1 cellular context compared by ENCODE assay signal in the genomic region with DNA sequence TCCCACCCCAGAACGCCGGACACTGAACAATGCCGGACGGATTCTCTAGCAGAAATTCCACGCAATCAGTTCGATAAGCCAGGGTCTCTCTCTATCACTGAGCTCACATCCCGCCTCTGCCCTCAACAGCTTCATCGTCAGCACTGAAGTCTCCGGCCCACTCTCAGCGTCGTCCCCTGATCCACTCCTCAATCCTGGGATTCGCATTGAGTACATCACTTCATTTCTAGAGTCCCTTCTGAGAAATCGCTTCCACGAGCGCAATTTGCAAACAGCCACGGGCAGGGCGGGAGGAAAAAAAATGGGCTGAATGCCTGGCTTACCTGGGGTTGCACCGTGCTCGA.
TF ChIP-seq lines count a peak whose summit lies in the region.

No MANE protein-coding gene starts in this region.

TF ChIP-seq in K562, 482 proteins besides CTCF, POLR2A, EP300 and RAD21 (continues in another document):
- no peak for TF ChIP-seq MECOM (CRISPR knock-in tag; IDR thresholded peaks at IDR 0.05)
- 0 out of 2 replicates have a peak, but pooled peaks have one; percentile 21 for TF ChIP-seq ZNF12 (CRISPR knock-in tag; IDR thresholded peaks at IDR 0.05)
- no peak for TF ChIP-seq ZKSCAN3 (CRISPR knock-in tag; IDR thresholded peaks at IDR 0.05)
- TF ChIP-seq KLF16 (IDR thresholded peaks at IDR 0.05) = no peak
- no peak for TF ChIP-seq ASH1L (IDR thresholded peaks at IDR 0.05; ENCODE audit: borderline replicate concordance, low read depth, partially characterized antibody)
- TF ChIP-seq, protein P1, sequence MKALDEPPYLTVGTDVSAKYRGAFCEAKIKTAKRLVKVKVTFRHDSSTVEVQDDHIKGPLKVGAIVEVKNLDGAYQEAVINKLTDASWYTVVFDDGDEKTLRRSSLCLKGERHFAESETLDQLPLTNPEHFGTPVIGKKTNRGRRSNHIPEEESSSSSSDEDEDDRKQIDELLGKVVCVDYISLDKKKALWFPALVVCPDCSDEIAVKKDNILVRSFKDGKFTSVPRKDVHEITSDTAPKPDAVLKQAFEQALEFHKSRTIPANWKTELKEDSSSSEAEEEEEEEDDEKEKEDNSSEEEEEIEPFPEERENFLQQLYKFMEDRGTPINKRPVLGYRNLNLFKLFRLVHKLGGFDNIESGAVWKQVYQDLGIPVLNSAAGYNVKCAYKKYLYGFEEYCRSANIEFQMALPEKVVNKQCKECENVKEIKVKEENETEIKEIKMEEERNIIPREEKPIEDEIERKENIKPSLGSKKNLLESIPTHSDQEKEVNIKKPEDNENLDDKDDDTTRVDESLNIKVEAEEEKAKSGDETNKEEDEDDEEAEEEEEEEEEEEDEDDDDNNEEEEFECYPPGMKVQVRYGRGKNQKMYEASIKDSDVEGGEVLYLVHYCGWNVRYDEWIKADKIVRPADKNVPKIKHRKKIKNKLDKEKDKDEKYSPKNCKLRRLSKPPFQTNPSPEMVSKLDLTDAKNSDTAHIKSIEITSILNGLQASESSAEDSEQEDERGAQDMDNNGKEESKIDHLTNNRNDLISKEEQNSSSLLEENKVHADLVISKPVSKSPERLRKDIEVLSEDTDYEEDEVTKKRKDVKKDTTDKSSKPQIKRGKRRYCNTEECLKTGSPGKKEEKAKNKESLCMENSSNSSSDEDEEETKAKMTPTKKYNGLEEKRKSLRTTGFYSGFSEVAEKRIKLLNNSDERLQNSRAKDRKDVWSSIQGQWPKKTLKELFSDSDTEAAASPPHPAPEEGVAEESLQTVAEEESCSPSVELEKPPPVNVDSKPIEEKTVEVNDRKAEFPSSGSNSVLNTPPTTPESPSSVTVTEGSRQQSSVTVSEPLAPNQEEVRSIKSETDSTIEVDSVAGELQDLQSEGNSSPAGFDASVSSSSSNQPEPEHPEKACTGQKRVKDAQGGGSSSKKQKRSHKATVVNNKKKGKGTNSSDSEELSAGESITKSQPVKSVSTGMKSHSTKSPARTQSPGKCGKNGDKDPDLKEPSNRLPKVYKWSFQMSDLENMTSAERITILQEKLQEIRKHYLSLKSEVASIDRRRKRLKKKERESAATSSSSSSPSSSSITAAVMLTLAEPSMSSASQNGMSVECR (CRISPR knock-in tag; IDR thresholded peaks at IDR 0.05) = no peak
- no peak for TF ChIP-seq GTF2A2 (tag; IDR thresholded peaks at IDR 0.05)
- TF ChIP-seq, protein P2, sequence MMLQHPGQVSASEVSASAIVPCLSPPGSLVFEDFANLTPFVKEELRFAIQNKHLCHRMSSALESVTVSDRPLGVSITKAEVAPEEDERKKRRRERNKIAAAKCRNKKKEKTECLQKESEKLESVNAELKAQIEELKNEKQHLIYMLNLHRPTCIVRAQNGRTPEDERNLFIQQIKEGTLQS (IDR thresholded peaks at IDR 0.05) = no peak
- TF ChIP-seq, protein P2 (CRISPR knock-in tag; conservative IDR thresholded peaks at IDR 0.05) = 0 out of 2 replicates have a peak, but pooled peaks have one; percentile 1
- TF ChIP-seq, protein P3, sequence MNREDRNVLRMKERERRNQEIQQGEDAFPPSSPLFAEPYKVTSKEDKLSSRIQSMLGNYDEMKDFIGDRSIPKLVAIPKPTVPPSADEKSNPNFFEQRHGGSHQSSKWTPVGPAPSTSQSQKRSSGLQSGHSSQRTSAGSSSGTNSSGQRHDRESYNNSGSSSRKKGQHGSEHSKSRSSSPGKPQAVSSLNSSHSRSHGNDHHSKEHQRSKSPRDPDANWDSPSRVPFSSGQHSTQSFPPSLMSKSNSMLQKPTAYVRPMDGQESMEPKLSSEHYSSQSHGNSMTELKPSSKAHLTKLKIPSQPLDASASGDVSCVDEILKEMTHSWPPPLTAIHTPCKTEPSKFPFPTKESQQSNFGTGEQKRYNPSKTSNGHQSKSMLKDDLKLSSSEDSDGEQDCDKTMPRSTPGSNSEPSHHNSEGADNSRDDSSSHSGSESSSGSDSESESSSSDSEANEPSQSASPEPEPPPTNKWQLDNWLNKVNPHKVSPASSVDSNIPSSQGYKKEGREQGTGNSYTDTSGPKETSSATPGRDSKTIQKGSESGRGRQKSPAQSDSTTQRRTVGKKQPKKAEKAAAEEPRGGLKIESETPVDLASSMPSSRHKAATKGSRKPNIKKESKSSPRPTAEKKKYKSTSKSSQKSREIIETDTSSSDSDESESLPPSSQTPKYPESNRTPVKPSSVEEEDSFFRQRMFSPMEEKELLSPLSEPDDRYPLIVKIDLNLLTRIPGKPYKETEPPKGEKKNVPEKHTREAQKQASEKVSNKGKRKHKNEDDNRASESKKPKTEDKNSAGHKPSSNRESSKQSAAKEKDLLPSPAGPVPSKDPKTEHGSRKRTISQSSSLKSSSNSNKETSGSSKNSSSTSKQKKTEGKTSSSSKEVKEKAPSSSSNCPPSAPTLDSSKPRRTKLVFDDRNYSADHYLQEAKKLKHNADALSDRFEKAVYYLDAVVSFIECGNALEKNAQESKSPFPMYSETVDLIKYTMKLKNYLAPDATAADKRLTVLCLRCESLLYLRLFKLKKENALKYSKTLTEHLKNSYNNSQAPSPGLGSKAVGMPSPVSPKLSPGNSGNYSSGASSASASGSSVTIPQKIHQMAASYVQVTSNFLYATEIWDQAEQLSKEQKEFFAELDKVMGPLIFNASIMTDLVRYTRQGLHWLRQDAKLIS (CRISPR knock-in tag; IDR thresholded peaks at IDR 0.05) = peak; percentile 39; the same call in 1 of the 2 replicates
- no peak for TF ChIP-seq RBM34 (IDR thresholded peaks at IDR 0.05; ENCODE audit: borderline replicate concordance, insufficient read depth, low read length)
- no peak for TF ChIP-seq RNF2 (IDR thresholded peaks at IDR 0.05)
- TF ChIP-seq ZNF445 (CRISPR knock-in tag; IDR thresholded peaks at IDR 0.05; ENCODE audit: low read depth) = no peak
- TF ChIP-seq PURB (CRISPR knock-in tag; IDR thresholded peaks at IDR 0.05; ENCODE audit: low read depth) = no peak
- TF ChIP-seq CCNT2 (IDR thresholded peaks at IDR 0.05; ENCODE audit: borderline replicate concordance, extremely low read depth, insufficient read length, low read depth, low read length) = no peak
- TF ChIP-seq, protein P4, sequence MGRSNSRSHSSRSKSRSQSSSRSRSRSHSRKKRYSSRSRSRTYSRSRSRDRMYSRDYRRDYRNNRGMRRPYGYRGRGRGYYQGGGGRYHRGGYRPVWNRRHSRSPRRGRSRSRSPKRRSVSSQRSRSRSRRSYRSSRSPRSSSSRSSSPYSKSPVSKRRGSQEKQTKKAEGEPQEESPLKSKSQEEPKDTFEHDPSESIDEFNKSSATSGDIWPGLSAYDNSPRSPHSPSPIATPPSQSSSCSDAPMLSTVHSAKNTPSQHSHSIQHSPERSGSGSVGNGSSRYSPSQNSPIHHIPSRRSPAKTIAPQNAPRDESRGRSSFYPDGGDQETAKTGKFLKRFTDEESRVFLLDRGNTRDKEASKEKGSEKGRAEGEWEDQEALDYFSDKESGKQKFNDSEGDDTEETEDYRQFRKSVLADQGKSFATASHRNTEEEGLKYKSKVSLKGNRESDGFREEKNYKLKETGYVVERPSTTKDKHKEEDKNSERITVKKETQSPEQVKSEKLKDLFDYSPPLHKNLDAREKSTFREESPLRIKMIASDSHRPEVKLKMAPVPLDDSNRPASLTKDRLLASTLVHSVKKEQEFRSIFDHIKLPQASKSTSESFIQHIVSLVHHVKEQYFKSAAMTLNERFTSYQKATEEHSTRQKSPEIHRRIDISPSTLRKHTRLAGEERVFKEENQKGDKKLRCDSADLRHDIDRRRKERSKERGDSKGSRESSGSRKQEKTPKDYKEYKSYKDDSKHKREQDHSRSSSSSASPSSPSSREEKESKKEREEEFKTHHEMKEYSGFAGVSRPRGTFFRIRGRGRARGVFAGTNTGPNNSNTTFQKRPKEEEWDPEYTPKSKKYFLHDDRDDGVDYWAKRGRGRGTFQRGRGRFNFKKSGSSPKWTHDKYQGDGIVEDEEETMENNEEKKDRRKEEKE (IDR thresholded peaks at IDR 0.05; ENCODE audit: borderline replicate concordance in 1 of 2, control insufficient read depth in 1 of 2, low read depth in 2 of 2, low read length in 1 of 2) = no peak
- TF ChIP-seq TAL1 (IDR thresholded peaks at IDR 0.05) = no peak
- no peak for TF ChIP-seq ZNF354B (CRISPR knock-in tag; IDR thresholded peaks at IDR 0.05)
- peak; percentile 18 for TF ChIP-seq BRD9 (IDR thresholded peaks at IDR 0.05; ENCODE audit: low read depth, partially characterized antibody)
- TF ChIP-seq DPF2 (IDR thresholded peaks at IDR 0.05) = no peak
- TF ChIP-seq, protein P5, sequence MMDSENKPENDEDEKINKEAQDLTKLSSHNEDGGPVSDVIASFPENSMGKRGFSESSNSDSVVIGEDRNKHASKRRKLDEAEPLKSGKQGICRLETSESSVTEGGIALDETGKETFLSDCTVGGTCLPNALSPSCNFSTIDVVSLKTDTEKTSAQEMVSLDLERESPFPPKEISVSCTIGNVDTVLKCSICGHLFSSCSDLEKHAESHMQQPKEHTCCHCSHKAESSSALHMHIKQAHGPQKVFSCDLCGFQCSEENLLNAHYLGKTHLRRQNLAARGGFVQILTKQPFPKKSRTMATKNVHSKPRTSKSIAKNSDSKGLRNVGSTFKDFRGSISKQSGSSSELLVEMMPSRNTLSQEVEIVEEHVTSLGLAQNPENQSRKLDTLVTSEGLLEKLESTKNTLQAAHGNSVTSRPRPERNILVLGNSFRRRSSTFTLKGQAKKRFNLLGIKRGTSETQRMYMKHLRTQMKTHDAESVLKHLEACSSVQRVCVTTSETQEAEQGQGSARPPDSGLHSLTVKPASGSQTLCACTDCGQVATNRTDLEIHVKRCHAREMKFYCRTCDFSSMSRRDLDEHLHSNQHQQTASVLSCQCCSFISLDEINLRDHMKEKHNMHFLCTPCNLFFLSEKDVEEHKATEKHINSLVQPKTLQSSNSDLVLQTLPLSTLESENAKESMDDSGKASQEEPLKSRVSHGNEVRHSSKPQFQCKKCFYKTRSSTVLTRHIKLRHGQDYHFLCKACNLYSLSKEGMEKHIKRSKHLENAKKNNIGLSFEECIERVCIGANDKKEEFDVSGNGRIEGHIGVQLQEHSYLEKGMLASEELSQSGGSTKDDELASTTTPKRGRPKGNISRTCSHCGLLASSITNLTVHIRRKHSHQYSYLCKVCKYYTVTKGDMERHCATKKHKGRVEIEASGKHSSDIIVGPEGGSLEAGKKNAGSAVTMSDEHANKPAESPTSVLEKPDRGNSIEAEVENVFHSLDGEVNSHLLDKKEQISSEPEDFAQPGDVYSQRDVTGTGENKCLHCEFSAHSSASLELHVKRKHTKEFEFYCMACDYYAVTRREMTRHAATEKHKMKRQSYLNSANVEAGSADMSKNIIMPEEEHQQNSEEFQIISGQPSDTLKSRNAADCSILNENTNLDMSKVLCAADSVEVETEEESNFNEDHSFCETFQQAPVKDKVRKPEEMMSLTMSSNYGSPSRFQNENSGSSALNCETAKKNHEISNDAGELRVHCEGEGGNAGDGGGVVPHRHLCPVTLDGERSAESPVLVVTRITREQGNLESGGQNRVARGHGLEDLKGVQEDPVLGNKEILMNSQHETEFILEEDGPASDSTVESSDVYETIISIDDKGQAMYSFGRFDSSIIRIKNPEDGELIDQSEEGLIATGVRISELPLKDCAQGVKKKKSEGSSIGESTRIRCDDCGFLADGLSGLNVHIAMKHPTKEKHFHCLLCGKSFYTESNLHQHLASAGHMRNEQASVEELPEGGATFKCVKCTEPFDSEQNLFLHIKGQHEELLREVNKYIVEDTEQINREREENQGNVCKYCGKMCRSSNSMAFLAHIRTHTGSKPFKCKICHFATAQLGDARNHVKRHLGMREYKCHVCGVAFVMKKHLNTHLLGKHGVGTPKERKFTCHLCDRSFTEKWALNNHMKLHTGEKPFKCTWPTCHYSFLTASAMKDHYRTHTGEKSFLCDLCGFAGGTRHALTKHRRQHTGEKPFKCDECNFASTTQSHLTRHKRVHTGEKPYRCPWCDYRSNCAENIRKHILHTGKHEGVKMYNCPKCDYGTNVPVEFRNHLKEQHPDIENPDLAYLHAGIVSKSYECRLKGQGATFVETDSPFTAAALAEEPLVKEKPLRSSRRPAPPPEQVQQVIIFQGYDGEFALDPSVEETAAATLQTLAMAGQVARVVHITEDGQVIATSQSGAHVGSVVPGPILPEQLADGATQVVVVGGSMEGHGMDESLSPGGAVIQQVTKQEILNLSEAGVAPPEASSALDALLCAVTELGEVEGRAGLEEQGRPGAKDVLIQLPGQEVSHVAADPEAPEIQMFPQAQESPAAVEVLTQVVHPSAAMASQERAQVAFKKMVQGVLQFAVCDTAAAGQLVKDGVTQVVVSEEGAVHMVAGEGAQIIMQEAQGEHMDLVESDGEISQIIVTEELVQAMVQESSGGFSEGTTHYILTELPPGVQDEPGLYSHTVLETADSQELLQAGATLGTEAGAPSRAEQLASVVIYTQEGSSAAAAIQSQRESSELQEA (IDR thresholded peaks at IDR 0.05; ENCODE audit: low read depth) = no peak
- no peak for TF ChIP-seq ZNF436 (CRISPR knock-in tag; IDR thresholded peaks at IDR 0.05)
- no peak for TF ChIP-seq CREB1 (IDR thresholded peaks at IDR 0.05)
- no peak; the same call in 1 of the 2 replicates for TF ChIP-seq CREB1 (CRISPR knock-in tag; IDR thresholded peaks at IDR 0.05)
- no peak for TF ChIP-seq ZNF444 (CRISPR knock-in tag; IDR thresholded peaks at IDR 0.05)
- TF ChIP-seq ZNF830 (CRISPR knock-in tag; IDR thresholded peaks at IDR 0.05) = no peak
- no peak for TF ChIP-seq PCBP2 (IDR thresholded peaks at IDR 0.05; ENCODE audit: low read depth, low read length, poor library complexity, severe bottlenecking)
- TF ChIP-seq XRCC3 (IDR thresholded peaks at IDR 0.05) = no peak; the same call in 1 of the 2 replicates
- no peak for TF ChIP-seq HCFC1 (IDR thresholded peaks at IDR 0.05; ENCODE audit: low read depth, low read length)
- no peak for TF ChIP-seq CBX5 (IDR thresholded peaks at IDR 0.05; ENCODE audit: borderline replicate concordance, low read depth)
- TF ChIP-seq ZKSCAN8 (CRISPR knock-in tag; IDR thresholded peaks at IDR 0.05) = no peak
- TF ChIP-seq BRD4 (IDR thresholded peaks at IDR 0.05) = 0 out of 2 replicates have a peak, but pooled peaks have one; percentile 14
- no peak for TF ChIP-seq HNRNPUL1 (IDR thresholded peaks at IDR 0.05; ENCODE audit: low read length)
- peak; percentile 74 for TF ChIP-seq CHD1 (IDR thresholded peaks at IDR 0.05; ENCODE audit: low read length)
- no peak for TF ChIP-seq HDAC8 (tag; IDR thresholded peaks at IDR 0.05)
- TF ChIP-seq ZNF121 (CRISPR knock-in tag; conservative IDR thresholded peaks at IDR 0.05) = no peak
- TF ChIP-seq POLR2H (tag; IDR thresholded peaks at IDR 0.05; ENCODE audit: low read depth) = no peak
- TF ChIP-seq GABPB2 (CRISPR knock-in tag; conservative IDR thresholded peaks at IDR 0.05) = no peak
- TF ChIP-seq FOXA3 (CRISPR knock-in tag; conservative IDR thresholded peaks at IDR 0.05 in 1 of 2, IDR thresholded peaks at IDR 0.05 in 1 of 2) = no peak
- TF ChIP-seq MYBL2 (IDR thresholded peaks at IDR 0.05; ENCODE audit: low read depth) = no peak
- TF ChIP-seq MYBL2 (CRISPR knock-in tag; IDR thresholded peaks at IDR 0.05; ENCODE audit: borderline replicate concordance) = no peak
- 0 out of 2 replicates have a peak, but pooled peaks have one; percentile 56 for TF ChIP-seq KAT7 (CRISPR knock-in tag; IDR thresholded peaks at IDR 0.05; ENCODE audit: borderline replicate concordance)
- TF ChIP-seq, protein P6, sequence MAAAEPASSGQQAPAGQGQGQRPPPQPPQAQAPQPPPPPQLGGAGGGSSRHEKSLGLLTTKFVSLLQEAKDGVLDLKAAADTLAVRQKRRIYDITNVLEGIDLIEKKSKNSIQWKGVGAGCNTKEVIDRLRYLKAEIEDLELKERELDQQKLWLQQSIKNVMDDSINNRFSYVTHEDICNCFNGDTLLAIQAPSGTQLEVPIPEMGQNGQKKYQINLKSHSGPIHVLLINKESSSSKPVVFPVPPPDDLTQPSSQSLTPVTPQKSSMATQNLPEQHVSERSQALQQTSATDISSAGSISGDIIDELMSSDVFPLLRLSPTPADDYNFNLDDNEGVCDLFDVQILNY (CRISPR knock-in tag; IDR thresholded peaks at IDR 0.05) = no peak; the same call in 1 of the 2 replicates
- TF ChIP-seq CHD2 (IDR thresholded peaks at IDR 0.05; ENCODE audit: low read depth, low read length) = no peak
